8 cellular contexts compared by ENCODE assay signal in genomic region chr15:42736178-42736792, GRCh38. TPM values are rescaled to one million over a fixed set of nuclear protein-coding genes. Genes with fewer than 3 reads are reported as not detected.
A peak's percentile ranks its signal among the peaks of the same experiment; 100 is the strongest.
DNase-seq lines count a peak whose midpoint lies in the region; ATAC-seq and TF ChIP-seq lines count a peak whose summit lies in the region.

No MANE protein-coding gene starts in this region.

- H3K27me3 Mint-ChIP-seq in activated CD8-positive, alpha-beta T cell treated with anti-CD3 and anti-CD28 coated beads, Interleukin-2, amount 10 ng/mL, durations not matched to agents 7 days and 5 days (ENCODE audit: low read depth): no peaks in the 10 kb centered on the region
- H3K27me3 Mint-ChIP-seq in osteocyte (ENCODE audit: unreplicated experiment): no peaks in the 10 kb centered on the region

- H3K27me3 ChIP-seq in foreskin keratinocyte: no peaks in the 10 kb centered on the region

- TF ChIP-seq CTCF in AG10803 (conservative IDR thresholded peaks at IDR 0.05; ENCODE audit: low read length) (no peak), foreskin keratinocyte (conservative IDR thresholded peaks at IDR 0.05) (no peak), osteocyte (IDR thresholded peaks at IDR 0.05) (no peak)

- CTCF ChIA-PET in activated CD8-positive, alpha-beta T cell treated with anti-CD3 and anti-CD28 coated beads, Interleukin-2, amount 10 ng/mL, durations not matched to agents 7 days and 5 days (lab: Charles Lee): interaction anchor here (1.4 to 6.1 kb wide), 3 partner anchors 186 to 290 kb away, joined by 3 to 26 read pairs (median 4); no protein-coding TSS in a partner anchor

- H3K27ac ChIP-seq in foreskin keratinocyte: peak overlapping the region; percentile 38

- no peaks in the 10 kb centered on the region for H3K4me1 ChIP-seq in foreskin keratinocyte

- peak overlapping the region; percentile 75 for H3K27ac Mint-ChIP-seq in activated CD8-positive, alpha-beta T cell treated with anti-CD3 and anti-CD28 coated beads, Interleukin-2, amount 10 ng/mL, durations not matched to agents 7 days and 5 days
- H3K27ac Mint-ChIP-seq in osteocyte (ENCODE audit: unreplicated experiment): peak overlapping the region; percentile 77

- DNase-seq in AG10803 (ENCODE audit: low read depth) (no peak), GM19238 (ENCODE audit: insufficient read length, low spot score) (peak; percentile 43), foreskin keratinocyte (no peak), osteocyte (ENCODE audit: extremely low spot score, unreplicated experiment) (peak; percentile 84)
- DNase-seq in activated CD8-positive, alpha-beta T cell treated with anti-CD3 and anti-CD28 coated beads, Interleukin-2, amount 10 ng/mL, durations not matched to agents 7 days and 5 days: no peak

- peak overlapping the region; percentile 78 for H3K4me3 Mint-ChIP-seq in activated CD8-positive, alpha-beta T cell treated with anti-CD3 and anti-CD28 coated beads, Interleukin-2, amount 10 ng/mL, durations not matched to agents 7 days and 5 days
- peak overlapping the region; percentile 77 for H3K4me3 Mint-ChIP-seq in osteocyte (ENCODE audit: unreplicated experiment)

- POLR2A ChIA-PET in activated CD8-positive, alpha-beta T cell treated with anti-CD3 and anti-CD28 coated beads, Interleukin-2, amount 10 ng/mL, durations not matched to agents 7 days and 5 days (lab: Charles Lee): interaction anchor here (1.4 kb wide), 1 partner anchor 185 kb away, joined by 4 read pairs; no protein-coding TSS in a partner anchor

- peaks cover 19% of the 10 kb centered on the region for H3K4me1 Mint-ChIP-seq in activated CD8-positive, alpha-beta T cell treated with anti-CD3 and anti-CD28 coated beads, Interleukin-2, amount 10 ng/mL, durations not matched to agents 7 days and 5 days (ENCODE audit: low read depth)
- peaks cover 21% of the 10 kb centered on the region for H3K4me1 Mint-ChIP-seq in osteocyte (ENCODE audit: unreplicated experiment)

- H3K36me3 Mint-ChIP-seq in activated CD8-positive, alpha-beta T cell treated with anti-CD3 and anti-CD28 coated beads, Interleukin-2, amount 10 ng/mL, durations not matched to agents 7 days and 5 days (ENCODE audit: low read depth): peaks cover 33% of the 10 kb centered on the region
- peaks cover 14% of the 10 kb centered on the region for H3K36me3 Mint-ChIP-seq in osteocyte (ENCODE audit: unreplicated experiment)

- H3K4me3 ChIP-seq in AG10803 (ENCODE audit: low read length): peak overlapping the region; percentile 87

- ATAC-seq in HG03378 (IDR thresholded peaks at IDR 0.05; ENCODE audit: unreplicated experiment): peak; percentile 18
- ATAC-seq in activated CD8-positive, alpha-beta T cell treated with anti-CD3 and anti-CD28 coated beads, Interleukin-2, amount 10 ng/mL, durations not matched to agents 7 days and 5 days: peak; percentile 31
- ATAC-seq in foreskin keratinocyte: peak; percentile 16
- ATAC-seq in GM18873 (IDR thresholded peaks at IDR 0.05; ENCODE audit: low FRiP score, unreplicated experiment): no peak
- ATAC-seq in HG03457 (IDR thresholded peaks at IDR 0.05; ENCODE audit: unreplicated experiment): no peak

- H3K9me3 Mint-ChIP-seq in activated CD8-positive, alpha-beta T cell treated with anti-CD3 and anti-CD28 coated beads, Interleukin-2, amount 10 ng/mL, durations not matched to agents 7 days and 5 days (ENCODE audit: insufficient read depth): no peaks in the 10 kb centered on the region
- H3K9me3 Mint-ChIP-seq in osteocyte (ENCODE audit: unreplicated experiment): no peaks in the 10 kb centered on the region

RNA-seq across cellular contexts. Expression of gene CDAN1, which starts 0.6 kb away (rescaled TPM):
- total RNA-seq in activated CD8-positive, alpha-beta T cell treated with anti-CD3 and anti-CD28 coated beads, Interleukin-2, amount 10 ng/mL, durations not matched to agents 7 days and 5 days: 10 to 100 TPM; 21.6 to 25.0 TPM
- total RNA-seq in foreskin keratinocyte (9.9 and 10.9 TPM in 2 replicates), osteocyte (15.6 and 24.0 TPM in 2 replicates)
- 6.3 and 7.6 TPM in 2 replicates for polyA plus RNA-seq in foreskin keratinocyte

Comparison
In these comparisons a context has a peak if more than half of its experiments do, and no peak if none do; other contexts are left out.
1. DNase-seq: peak in GM19238 (single experiment) and osteocyte (single experiment); none in AG10803 (single experiment), activated CD8-positive, alpha-beta T cell treated with anti-CD3 and anti-CD28 coated beads, Interleukin-2, amount 10 ng/mL, durations not matched to agents 7 days and 5 days (single experiment) and foreskin keratinocyte (0 of 2).
2. ATAC-seq: peak in HG03378 (single experiment), activated CD8-positive, alpha-beta T cell treated with anti-CD3 and anti-CD28 coated beads, Interleukin-2, amount 10 ng/mL, durations not matched to agents 7 days and 5 days (single experiment) and foreskin keratinocyte (single experiment); none in GM18873 (single experiment) and HG03457 (single experiment).